In genomic region chr1:171381866-171382210, GRCh38 we compare ENCODE assay signal across 30 cellular contexts.
"Had no signal": no experiment of that assay in that cellular context is flagged by ENCODE, and none has a peak within 500 bp of the region (broad histone marks: within the 10 kb centered on the region; RNA-seq: fewer than 3 reads in every experiment).

No MANE protein-coding gene starts in this region.

- H3K4me1 Mint-ChIP-seq: immature natural killer cell, nephron progenitor cell, neural progenitor cell had no signal

- H3K9ac ChIP-seq: neural progenitor cell had no signal

- DNase-seq: head of caudate nucleus; hypothalamus; immature natural killer cell; kidney; left colon; lower lobe of right lung; mammary epithelial cell; mesendoderm; midbrain; mucosa of descending colon; naive thymus-derived CD4-positive, alpha-beta T cell; nephron progenitor cell; retina; right cardiac atrium; stimulated activated CD4-positive, alpha-beta T cell treated with anti-CD3 and anti-CD28 coated beads, Interleukin-12 subunit alpha, Interleukin-12 subunit beta, amount 100 ng/mL, for 4 hours; stimulated activated CD4-positive, alpha-beta T cell treated with anti-CD3 and anti-CD28 coated beads, Interleukin-15, amount 100 ng/mL, for 24 hours; stimulated activated CD4-positive, alpha-beta T cell treated with anti-CD3 and anti-CD28 coated beads, Interleukin-2, amount 100 ng/mL, for 24 hours; stimulated activated CD4-positive, alpha-beta T cell treated with anti-CD3 and anti-CD28 coated beads, Interleukin-4, amount 100 ng/mL, for 1 hour; stimulated activated naive CD4-positive, alpha-beta T cell treated with Interleukin-2 at 50 U/mL for 16 hours; tibial artery; trophoblast cell; uterus had no signal

- H2AFZ ChIP-seq: neural progenitor cell had no signal

- H3K36me3 Mint-ChIP-seq: naive thymus-derived CD4-positive, alpha-beta T cell; neural progenitor cell had no signal

- H3K27ac ChIP-seq: left lung, lower lobe of right lung, neural progenitor cell, pancreas, prostate gland, skin epidermis, suprapubic skin, thoracic aorta, tibial artery, uterus had no signal

- H3K36me3 ChIP-seq: left lung, lower lobe of right lung, neural progenitor cell, pancreas, prostate gland, suprapubic skin, thoracic aorta, tibial artery, uterus had no signal

- H3K4me1 ChIP-seq: left lung, lower lobe of right lung, neural progenitor cell, pancreas, prostate gland, suprapubic skin, tibial artery, uterus had no signal

- H3K4me2 ChIP-seq: neural progenitor cell had no signal

- ATAC-seq: left colon; left lung; mucosa of descending colon; naive thymus-derived CD4-positive, alpha-beta T cell; pancreas; right cardiac atrium; sciatic nerve had no signal

- H3K27ac Mint-ChIP-seq: immature natural killer cell; naive thymus-derived CD4-positive, alpha-beta T cell; nephron progenitor cell; neural progenitor cell had no signal

- H3K27me3 ChIP-seq: left lung, neural progenitor cell, pancreas, suprapubic skin, tibial artery, uterus had no signal

- H3K4me3 Mint-ChIP-seq: immature natural killer cell; naive thymus-derived CD4-positive, alpha-beta T cell; nephron progenitor cell; neural progenitor cell had no signal

- H3K9me3 ChIP-seq: lower lobe of right lung, mucosa of descending colon, pancreas, prostate gland, suprapubic skin, thoracic aorta, tibial artery, uterus had no signal

- H3K4me3 ChIP-seq: left lung, lower lobe of right lung, mucosa of descending colon, neural progenitor cell, pancreas, prostate gland, skin epidermis, suprapubic skin, thoracic aorta, tibial artery, uterus had no signal
